8 cellular contexts compared by ENCODE assay signal in genomic region chr22:30425616-30426394, GRCh38. TPM values are rescaled to one million over a fixed set of nuclear protein-coding genes. Genes with fewer than 3 reads are reported as not detected.
DNase-seq lines count a peak whose midpoint lies in the region; ATAC-seq and TF ChIP-seq lines count a peak whose summit lies in the region.

Gene MTFP1 (plus strand): TSS chr22:30425768. CDS start chr22:30425880, 112 bp downstream.

- H3K36me3 ChIP-seq in KMS-11 (ENCODE audit: insufficient read depth) (no peaks in the 10 kb centered on the region), left ventricle myocardium inferior (peaks cover 3% of the 10 kb centered on the region)

- H3K27ac ChIP-seq in KMS-11 (peak within 1 kb of the TSS; percentile 67), left ventricle myocardium inferior (replicated peaks) (peak within 1 kb of the TSS; percentile 99)

- H3K4me3 ChIP-seq in KMS-11 (IDR thresholded peaks at IDR 0.05; ENCODE audit: insufficient read depth, low read depth, low read length) (no peak within 1 kb of the TSS), left ventricle myocardium inferior (peak within 1 kb of the TSS; percentile 89)

- intact Hi-C loops in left ventricle myocardium inferior (cut with micrococcal nuclease), result no loop called here

- H3K9ac ChIP-seq in KMS-11, result peak within 1 kb of the TSS; percentile 86

- H4K20me1 ChIP-seq in KMS-11 (ENCODE audit: insufficient read depth), result no peaks in the 10 kb centered on the region

- peak; percentile 24 for DNase-seq in DMS79 (lab: John Stamatoyannopoulos, UW)
- DNase-seq in amniotic epithelial cell (ENCODE audit: low read depth), result peak; percentile 56
- peak; percentile 53 for DNase-seq in left ventricle myocardium inferior
- peak; percentile 51 for DNase-seq in progenitor cell of endocrine pancreas (ENCODE audit: low spot score, unreplicated experiment)

- TF ChIP-seq CTCF in KMS-11 (conservative IDR thresholded peaks at IDR 0.05; ENCODE audit: low read depth, low read length) (no peak), left ventricle myocardium inferior (IDR thresholded peaks at IDR 0.05; ENCODE audit: borderline replicate concordance) (no peak), progenitor cell of endocrine pancreas (IDR thresholded peaks at IDR 0.05; ENCODE audit: unreplicated experiment) (no peak)

- no peaks in the 10 kb centered on the region; the same call in 1 of the 2 replicates for H3K79me2 ChIP-seq in KMS-11 (ENCODE audit: insufficient read depth, low read depth)

- H3K27ac Mint-ChIP-seq in progenitor cell of endocrine pancreas, result peak within 1 kb of the TSS; percentile 84

- peaks cover 26% of the 10 kb centered on the region for H3K4me1 Mint-ChIP-seq in progenitor cell of endocrine pancreas (ENCODE audit: low read depth)

- peak within 1 kb of the TSS; percentile 100 for H2AFZ ChIP-seq in KMS-11 (ENCODE audit: low read depth)

- H3K36me3 Mint-ChIP-seq in progenitor cell of endocrine pancreas (ENCODE audit: insufficient read depth), result peaks cover 1% of the 10 kb centered on the region

- H3K4me3 Mint-ChIP-seq in progenitor cell of endocrine pancreas (ENCODE audit: low read depth), result peak within 1 kb of the TSS; percentile 86

- H3K4me2 ChIP-seq in KMS-11, result peak within 1 kb of the TSS; percentile 91

- peaks cover 28% of the 10 kb centered on the region for H3K4me1 ChIP-seq in KMS-11 (ENCODE audit: low read depth, poor library complexity, severe bottlenecking)
- H3K4me1 ChIP-seq in left ventricle myocardium inferior, result peaks cover 50% of the 10 kb centered on the region

- H3K9me3 ChIP-seq in left ventricle myocardium inferior (replicated peaks), result no peaks in the 10 kb centered on the region

- no peaks in the 10 kb centered on the region for H3K9me3 Mint-ChIP-seq in progenitor cell of endocrine pancreas (ENCODE audit: low read depth)

- H3K27me3 Mint-ChIP-seq in progenitor cell of endocrine pancreas, result no peaks in the 10 kb centered on the region

- no peaks in the 10 kb centered on the region for H3K27me3 ChIP-seq in KMS-11 (ENCODE audit: insufficient read depth, low read depth)
- no peaks in the 10 kb centered on the region for H3K27me3 ChIP-seq in left ventricle myocardium inferior (ENCODE audit: low read depth)

- ATAC-seq in SK-N-SH treated with all-trans-retinoic acid at 6 μM for 48 hours (peak; percentile 7), GM21619 (IDR thresholded peaks at IDR 0.05; ENCODE audit: unreplicated experiment) (no peak), HG03175 (IDR thresholded peaks at IDR 0.05; ENCODE audit: unreplicated experiment) (no peak)

TF ChIP-seq in SK-N-SH treated with all-trans-retinoic acid at 6 μM for 48 hours, 23 proteins besides CTCF, POLR2A, EP300 and RAD21:
- TF ChIP-seq ESRRG (CRISPR knock-in tag; IDR thresholded peaks at IDR 0.05) (no peak), PATZ1 (CRISPR knock-in tag; IDR thresholded peaks at IDR 0.05; ENCODE audit: borderline replicate concordance) (no peak), SNAI2 (CRISPR knock-in tag; IDR thresholded peaks at IDR 0.05) (no peak), ZFP30 (CRISPR knock-in tag; IDR thresholded peaks at IDR 0.05) (no peak), TOX (CRISPR knock-in tag; IDR thresholded peaks at IDR 0.05; ENCODE audit: borderline replicate concordance) (no peak), OSR1 (CRISPR knock-in tag; IDR thresholded peaks at IDR 0.05) (no peak), BACH2 (CRISPR knock-in tag; IDR thresholded peaks at IDR 0.05; ENCODE audit: borderline replicate concordance) (no peak), CSDC2 (CRISPR knock-in tag; IDR thresholded peaks at IDR 0.05) (no peak), TSHZ2 (CRISPR knock-in tag; IDR thresholded peaks at IDR 0.05) (no peak), RARB (CRISPR knock-in tag; IDR thresholded peaks at IDR 0.05) (no peak)

RNA-seq across cellular contexts. Expression of gene MTFP1, which starts in this region (rescaled TPM):
- 19.7 TPM for total RNA-seq in left ventricle myocardium inferior
- 12.6 and 16.6 TPM in 2 replicates for total RNA-seq in progenitor cell of endocrine pancreas
